ENCODE assay signal across 21 cellular contexts in the genomic region with DNA sequence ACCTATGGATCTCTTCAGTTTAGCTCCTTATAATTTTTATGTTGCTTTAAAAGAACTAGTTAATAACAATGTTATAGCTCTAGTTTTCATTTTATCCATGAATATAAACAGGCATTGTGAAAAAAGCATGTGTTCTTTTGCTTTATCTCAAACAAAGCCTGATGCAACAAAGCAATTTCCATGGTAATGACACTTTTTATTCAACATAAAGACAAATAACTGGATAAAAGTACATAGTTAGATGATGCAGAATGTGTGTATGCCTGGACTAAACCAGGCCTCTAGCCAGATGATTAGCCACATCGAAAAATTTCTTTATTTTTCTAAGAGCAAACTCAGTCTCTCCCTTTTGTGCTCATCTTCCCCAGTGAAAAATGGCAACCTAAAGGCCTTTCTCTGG.
"Had no signal": no experiment of that assay in that cellular context is flagged by ENCODE, and none has a peak within 500 bp of the region (broad histone marks: within the 10 kb centered on the region; RNA-seq: fewer than 3 reads in every experiment).

No MANE protein-coding gene starts in this region.

- H3K27me3 ChIP-seq: body of pancreas, right atrium auricular region, tibial artery, uterus had no signal

- H3K36me3 ChIP-seq: right atrium auricular region, tibial artery, uterus, WERI-Rb-1 had no signal

- H3K9me3 ChIP-seq: body of pancreas, right atrium auricular region, tibial artery, uterus had no signal

- DNase-seq: activated CD4-positive, alpha-beta T cell treated with anti-CD3 and anti-CD28 coated beads, Interleukin-2, amount 50 U/mL, for 48 hours; activated effector memory CD4-positive, alpha-beta T cell treated with anti-CD3 and anti-CD28 coated beads, Interleukin-2, amount 50 U/mL, for 16 hours; activated T-cell treated with anti-CD3 and anti-CD28 coated beads, Interleukin-2, amount 50 U/mL, for 4 hours; body of pancreas; cortex of kidney; effector memory CD4-positive, alpha-beta T cell; glutamatergic neuron; hypothalamus; kidney glomerular epithelial cell; left ventricle myocardium superior; mesendoderm; natural killer cell; occipital lobe; stimulated activated CD4-positive, alpha-beta T cell treated with anti-CD3 and anti-CD28 coated beads, Interleukin-15, amount 100 ng/mL, for 24 hours; stimulated activated CD4-positive, alpha-beta T cell treated with anti-CD3 and anti-CD28 coated beads, Interleukin-4, amount 100 ng/mL, for 1 hour; stimulated activated naive B cell treated with anti-CD40 and anti-IgM and Interleukin-4, amounts not matched to agents 10 μg/mL and 1 μg/mL and 100 μg/mL, for 72 hours; tibial artery; uterus; WERI-Rb-1 had no signal

- H3K27ac ChIP-seq: body of pancreas, right atrium auricular region, skin epidermis, tibial artery, uterus, WERI-Rb-1 had no signal

- H3K4me3 ChIP-seq: body of pancreas, right atrium auricular region, skin epidermis, tibial artery, uterus had no signal

- ATAC-seq: activated T-cell treated with anti-CD3 and anti-CD28 coated beads, Interleukin-2, amount 50 U/mL, for 4 hours; body of pancreas; left ventricle myocardium superior; natural killer cell; stimulated activated naive B cell treated with anti-CD40 and anti-IgM and Interleukin-4, amounts not matched to agents 10 μg/mL and 1 μg/mL and 100 μg/mL, for 72 hours had no signal

- H3K4me1 ChIP-seq: body of pancreas, uterus had no signal
